In genomic region chr1:165443539-165444289, GRCh38 we compare ENCODE assay signal across 12 cellular contexts. TPM values are rescaled to one million over a fixed set of nuclear protein-coding genes. Genes with fewer than 3 reads are reported as not detected.
DNase-seq lines count a peak whose midpoint lies in the region; ATAC-seq and TF ChIP-seq lines count a peak whose summit lies in the region.
"Had no signal": no experiment of that assay in that cellular context is flagged by ENCODE, and none has a peak within 500 bp of the region (broad histone marks: within the 10 kb centered on the region; RNA-seq: fewer than 3 reads in every experiment).

No MANE protein-coding gene starts in this region.

- no peaks in the 10 kb centered on the region for H3K4me1 ChIP-seq in HEK293 (ENCODE audit: control insufficient read depth, insufficient read depth, low read length)

- H3K36me3 Mint-ChIP-seq in WTC11, result no peaks in the 10 kb centered on the region

- CTCF ChIA-PET in HEK293 (lab: Yijun Ruan, JAX), result interaction anchor here (1.0 to 1.2 kb wide), 2 partner anchors 40 to 149 kb away, joined by 3 read pairs; no protein-coding TSS in a partner anchor
- CTCF ChIA-PET in WTC11 (lab: Charles Lee), result interaction anchor here (0.8 to 1.3 kb wide), 2 partner anchors 149 to 302 kb away, joined by 3 read pairs; no protein-coding TSS in a partner anchor

- H3K4me1 Mint-ChIP-seq in WTC11, result peaks cover 11% of the 10 kb centered on the region
- H3K4me1 Mint-ChIP-seq: activated B cell treated with CpG ODN at 0.5 μM for 24 hours had no signal

- DNase-seq in WTC11 (ENCODE audit: low spot score) (peak; percentile 18), hypothalamus (lab: John Stamatoyannopoulos, UW) (peak in 27 of 51 donors; percentile 6 to 76 (median 30)), retina (peak; percentile 53), NCI-H146 treated with DMSO at 0.1 percent for 48 hours (lab: John Stamatoyannopoulos, UW; ENCODE audit: unreplicated experiment) (no peak), germinal center (ENCODE audit: low spot score) (no peak)
- DNase-seq in activated CD4-positive, alpha-beta T cell treated with anti-CD3 and anti-CD28 coated beads, Interleukin-2, amount 50 U/mL, for 1 hour, result no peak
- DNase-seq: activated B cell treated with CpG ODN at 0.5 μM for 24 hours, NCI-H1930 had no signal

- no peak overlapping the region for H3K4me3 Mint-ChIP-seq in WTC11
- H3K4me3 Mint-ChIP-seq: activated B cell treated with CpG ODN at 0.5 μM for 24 hours; activated naive CD8-positive, alpha-beta T cell had no signal

- no peaks in the 10 kb centered on the region for H3K36me3 ChIP-seq in HEK293 (ENCODE audit: control insufficient read depth in 2 of 2, insufficient read depth in 1 of 2, low read length in 2 of 2)

- TF ChIP-seq CTCF in HEK293 (tag by site-specific recombination; IDR thresholded peaks at IDR 0.05) (no peak), WTC11 (IDR thresholded peaks at IDR 0.05) (no peak)

- POLR2A ChIA-PET in HEK293 (lab: Yijun Ruan, JAX), result no interaction called here
- POLR2A ChIA-PET in WTC11 (lab: Charles Lee), result no interaction called here

- no peak overlapping the region for H3K4me3 ChIP-seq in HEK293 (ENCODE audit: low read depth, low read length)

- H3K9me3 ChIP-seq in HEK293 (ENCODE audit: control insufficient read depth, insufficient read depth, low read depth, low read length), result no peaks in the 10 kb centered on the region

- no peaks in the 10 kb centered on the region for H3K9me3 Mint-ChIP-seq in WTC11
- H3K9me3 Mint-ChIP-seq: activated B cell treated with CpG ODN at 0.5 μM for 24 hours had no signal

- peaks cover under 1% of the 10 kb centered on the region; the same call in 1 of the 2 replicates for H3K27me3 Mint-ChIP-seq in WTC11 (ENCODE audit: low read depth)

- ATAC-seq in WTC11 (peak; percentile 48), GM21423 (IDR thresholded peaks at IDR 0.05; ENCODE audit: unreplicated experiment) (no peak)

- H3K27ac Mint-ChIP-seq in WTC11, result no peak overlapping the region
- H3K27ac Mint-ChIP-seq: activated B cell treated with CpG ODN at 0.5 μM for 24 hours; activated naive CD8-positive, alpha-beta T cell had no signal

- no peak overlapping the region for H3K27ac ChIP-seq in HEK293 (ENCODE audit: extremely low read depth, low read depth, low read length)

TF ChIP-seq in HEK293, 187 proteins besides CTCF, POLR2A, EP300 and RAD21 (continues in another document):
- TF ChIP-seq ZIC2 (tag by site-specific recombination; IDR thresholded peaks at IDR 0.05) (peak; percentile 36), ZNF514 (tag by site-specific recombination; IDR thresholded peaks at IDR 0.05) (no peak), SCRT1 (tag by site-specific recombination; IDR thresholded peaks at IDR 0.05; ENCODE audit: borderline replicate concordance) (peak; percentile 90), IKZF3 (tag by site-specific recombination; IDR thresholded peaks at IDR 0.05) (no peak), SETDB1 (IDR thresholded peaks at IDR 0.05; ENCODE audit: insufficient read length, low read length) (no peak), ZNF16 (tag by site-specific recombination; IDR thresholded peaks at IDR 0.05; ENCODE audit: low read depth) (no peak), SCRT2 (tag by site-specific recombination; IDR thresholded peaks at IDR 0.05) (peak; percentile 97), GLIS1 (tag by site-specific recombination; IDR thresholded peaks at IDR 0.05) (peak; percentile 52), ZBTB10 (tag by site-specific recombination; IDR thresholded peaks at IDR 0.05) (no peak), ZNF140 (tag by site-specific recombination; IDR thresholded peaks at IDR 0.05) (no peak), ZBTB26 (tag by site-specific recombination; optimal IDR thresholded peaks at IDR 0.05) (no peak)

TF ChIP-seq in WTC11, 78 proteins besides CTCF, POLR2A, EP300 and RAD21:
- TF ChIP-seq GRHL2 (CRISPR knock-in tag; IDR thresholded peaks at IDR 0.05; ENCODE audit: insufficient replicate concordance, severe bottlenecking) (no peak), ZNF423 (CRISPR knock-in tag; IDR thresholded peaks at IDR 0.05) (no peak), GTF2I (CRISPR knock-in tag; conservative IDR thresholded peaks at IDR 0.05) (no peak), TEAD4 (CRISPR knock-in tag; IDR thresholded peaks at IDR 0.05) (no peak), IRF1 (CRISPR knock-in tag; IDR thresholded peaks at IDR 0.05) (no peak), ZNF425 (CRISPR knock-in tag; conservative IDR thresholded peaks at IDR 0.05) (no peak), AFF4 (CRISPR knock-in tag; IDR thresholded peaks at IDR 0.05; ENCODE audit: borderline replicate concordance) (no peak), ZNF281 (CRISPR knock-in tag; IDR thresholded peaks at IDR 0.05) (no peak), E2F4 (CRISPR knock-in tag; IDR thresholded peaks at IDR 0.05; ENCODE audit: borderline replicate concordance, low read depth) (no peak)

RNA-seq across cellular contexts. Expression of gene RXRG, which starts 1.2 kb away (rescaled TPM):
- total RNA-seq in WTC11 (2021), result not detected in 3 replicates
- total RNA-seq: activated B cell treated with CpG ODN at 0.5 μM for 24 hours, renal cortical epithelial cell had no signal

Comparison
In these comparisons a context has a peak if more than half of its experiments do, and no peak if none do; other contexts are left out.
1. DNase-seq: peak in WTC11 (single experiment), hypothalamus (27 of 51) and retina (single experiment); none in NCI-H146 treated with DMSO at 0.1 percent for 48 hours (single experiment), activated CD4-positive, alpha-beta T cell treated with anti-CD3 and anti-CD28 coated beads, Interleukin-2, amount 50 U/mL, for 1 hour (single experiment) and germinal center (single experiment).